7 cellular contexts compared by ENCODE assay signal in the genomic region with DNA sequence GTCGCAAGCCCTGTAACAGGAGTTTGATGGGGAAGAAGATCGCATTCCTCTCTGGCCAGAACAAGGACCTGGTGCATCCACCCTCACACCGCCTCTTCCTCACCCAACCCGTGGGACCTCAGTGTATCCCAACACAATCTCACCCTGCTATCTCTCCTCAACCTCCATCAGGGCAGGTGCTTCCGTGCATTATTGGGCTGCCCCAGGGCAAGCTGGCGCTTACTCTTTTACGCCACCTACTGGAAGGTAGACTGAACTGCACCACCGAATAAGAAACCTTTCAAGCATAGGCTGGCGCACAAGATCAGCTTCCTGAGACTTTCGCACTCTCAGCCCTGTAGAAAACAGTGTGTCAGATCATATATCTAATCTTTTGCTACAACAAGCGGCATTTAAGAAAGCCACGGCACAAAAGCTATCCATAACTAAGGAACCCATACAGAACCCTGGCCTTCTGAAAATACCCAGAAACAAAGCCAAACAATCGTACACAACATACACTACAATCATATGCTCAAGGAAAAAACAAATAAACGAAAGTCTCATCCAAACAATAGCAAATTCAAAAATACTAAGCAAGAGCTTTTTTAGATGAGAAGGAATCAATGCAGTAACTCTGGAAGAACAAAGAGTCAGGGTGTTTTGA.
DNase-seq lines count a peak whose midpoint lies in the region; ATAC-seq and TF ChIP-seq lines count a peak whose summit lies in the region.

No MANE protein-coding gene starts in this region.

- ATAC-seq in GM19467 (IDR thresholded peaks at IDR 0.05; ENCODE audit: unreplicated experiment) = peak; percentile 99
- peak; percentile 98 for ATAC-seq in HG03432 (IDR thresholded peaks at IDR 0.05; ENCODE audit: unreplicated experiment)
- ATAC-seq in effector memory CD8-positive, alpha-beta T cell (replicated peaks) = peak; percentile 84

- DNase-seq in GM03348 (ENCODE audit: low spot score) = peak; percentile 48
- DNase-seq in SW480 (ENCODE audit: low spot score) = peak; percentile 2
- peak; percentile 2 to 8 (median 3) for DNase-seq in effector memory CD8-positive, alpha-beta T cell
- no peak for DNase-seq in DMS79 treated with DMSO at 0.1 percent for 48 hours (lab: John Stamatoyannopoulos, UW)

- no peaks in the 10 kb centered on the region for H3K36me3 Mint-ChIP-seq in effector memory CD8-positive, alpha-beta T cell (ENCODE audit: insufficient read depth)
- H3K36me3 Mint-ChIP-seq in nephron (ENCODE audit: low read depth) = no peaks in the 10 kb centered on the region

- H3K4me1 Mint-ChIP-seq in effector memory CD8-positive, alpha-beta T cell (ENCODE audit: low read depth in 2 of 2) = peaks cover 0 to 5% of the 10 kb centered on the region in 2 donors
- H3K4me1 Mint-ChIP-seq in nephron = peaks cover 7% of the 10 kb centered on the region

- H3K4me3 Mint-ChIP-seq in effector memory CD8-positive, alpha-beta T cell = no peak overlapping the region
- H3K4me3 Mint-ChIP-seq in nephron = no peak overlapping the region

- no peaks in the 10 kb centered on the region for H3K27me3 Mint-ChIP-seq in effector memory CD8-positive, alpha-beta T cell
- no peaks in the 10 kb centered on the region for H3K27me3 Mint-ChIP-seq in nephron (ENCODE audit: low read depth)

- TF ChIP-seq CTCF in nephron (IDR thresholded peaks at IDR 0.05; ENCODE audit: unreplicated experiment in 3 of 3) = peak; percentile 51 to 57 (median 54)

- H3K9me3 Mint-ChIP-seq in effector memory CD8-positive, alpha-beta T cell = no peaks in the 10 kb centered on the region
- H3K9me3 Mint-ChIP-seq in nephron = no peaks in the 10 kb centered on the region

- H3K27ac Mint-ChIP-seq in effector memory CD8-positive, alpha-beta T cell = no peak overlapping the region
- H3K27ac Mint-ChIP-seq in nephron = no peak overlapping the region
